8 cellular contexts compared by ENCODE assay signal in genomic region chr2:149561309-149561926, GRCh38. TPM values are rescaled to one million over a fixed set of nuclear protein-coding genes. Genes with fewer than 3 reads are reported as not detected.
DNase-seq lines count a peak whose midpoint lies in the region; ATAC-seq and TF ChIP-seq lines count a peak whose summit lies in the region.

No MANE protein-coding gene starts in this region.

- TF ChIP-seq POLR2A in uterus (IDR thresholded peaks at IDR 0.05), result no peak

- peak; percentile 70 for TF ChIP-seq CTCF in astrocyte of the spinal cord (IDR thresholded peaks at IDR 0.05; ENCODE audit: low read depth, low read length)
- TF ChIP-seq CTCF in uterus (IDR thresholded peaks at IDR 0.05), result peak; percentile 65 to 84 (median 73)

- no peaks in the 10 kb centered on the region for H3K9me3 ChIP-seq in uterus

- no peak overlapping the region for H3K27ac ChIP-seq in uterus

- intact Hi-C loops in left colon (cut with DNase I, micrococcal nuclease) (loop anchor here (5.0 kb wide), 1 partner anchor 544 kb away; no protein-coding TSS in a partner anchor), uterus (cut with DNase I; ENCODE audit: low total_unique reads) (no loop called here), posterior vena cava (cut with DNase I) (loop anchor here (5.0 to 10.0 kb wide), 2 partner anchors 544 to 547 kb away; no protein-coding TSS in a partner anchor)

- no peaks in the 10 kb centered on the region for H3K27me3 ChIP-seq in uterus

- DNase-seq in AG08396 (ENCODE audit: low spot score), result peak; percentile 8
- peak; percentile 23 for DNase-seq in GM03348 (ENCODE audit: low spot score)
- peak; percentile 17 to 74 (median 36) for DNase-seq in NCI-H1417 (lab: John Stamatoyannopoulos, UW)
- peak; percentile 48 for DNase-seq in astrocyte of the spinal cord (ENCODE audit: low read depth, low spot score)
- no peak for DNase-seq in left colon
- peak in 1 of 2 donors; percentile 17 for DNase-seq in uterus
- DNase-seq in posterior vena cava (ENCODE audit: low spot score), result no peak

- no peaks in the 10 kb centered on the region for H3K4me1 ChIP-seq in uterus

- in situ Hi-C loops in astrocyte of the spinal cord (cut with HindIII; ENCODE audit: low sequenced_read_pairs), result no loop called here

- ATAC-seq in left colon (peak; percentile 39), HG03097 (IDR thresholded peaks at IDR 0.05; ENCODE audit: low FRiP score, unreplicated experiment) (no peak)

- no peak overlapping the region for H3K4me3 ChIP-seq in astrocyte of the spinal cord (ENCODE audit: low read depth, low read length)
- H3K4me3 ChIP-seq in uterus, result no peak overlapping the region

- no peaks in the 10 kb centered on the region for H3K36me3 ChIP-seq in uterus

RNA-seq across cellular contexts. Expression of gene MMADHC, which starts 26.2 kb away (rescaled TPM):
- 100 to 1,000 TPM in 1 of 2 donors, 10 to 100 TPM in 1; 76.7 to 100 TPM for total RNA-seq in left colon
- total RNA-seq in uterus, result 100 to 1,000 TPM in 3 of 4 donors, 10 to 100 TPM in 1; 72.9 to 128 (median 106) TPM
- 10 to 100 TPM; 73.3 to 81.5 TPM for total RNA-seq in posterior vena cava

Comparison
In these comparisons a context has a peak if more than half of its experiments do, and no peak if none do; other contexts are left out.
1. DNase-seq: peak in AG08396 (single experiment), GM03348 (single experiment), NCI-H1417 (3 of 3) and astrocyte of the spinal cord (single experiment); none in left colon (0 of 2) and posterior vena cava (single experiment).